ENCODE assay signal across 1 cellular context in the genomic region with DNA sequence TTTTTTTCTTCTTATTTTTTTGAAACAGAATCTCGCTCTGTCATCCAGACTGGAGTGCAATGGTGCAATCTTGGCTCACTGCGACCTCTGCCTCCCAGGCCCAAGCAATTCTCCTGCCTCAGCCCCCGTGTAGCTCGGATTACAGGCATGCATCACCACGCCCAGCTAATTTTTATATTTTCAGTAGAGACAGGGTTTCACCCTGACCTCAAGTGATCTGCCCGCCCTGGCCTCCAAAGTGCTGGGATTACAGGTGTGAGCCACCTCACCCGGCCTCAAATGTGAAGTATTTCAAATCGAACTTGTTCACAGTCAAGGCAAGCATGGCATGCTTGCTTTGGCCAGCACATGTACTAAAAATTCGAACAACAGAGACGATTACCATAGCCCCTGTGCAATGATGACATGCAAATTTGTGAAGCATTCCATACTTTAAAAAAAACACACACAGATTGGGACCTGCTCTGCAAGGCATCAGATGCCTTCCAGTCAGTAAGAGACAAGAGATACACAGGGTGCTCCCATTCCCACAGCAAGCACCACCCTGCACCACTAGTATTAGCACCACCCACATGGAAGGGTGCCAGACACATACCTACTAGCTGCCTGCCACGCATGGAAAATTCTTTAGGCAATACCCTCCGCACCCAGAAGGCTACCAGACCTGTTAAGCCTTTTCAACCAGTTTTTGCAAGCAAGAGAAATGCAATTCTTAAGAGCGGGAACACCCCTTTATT.
TF ChIP-seq lines count a peak whose summit lies in the region.

No MANE protein-coding gene starts in this region.

TF ChIP-seq in HEK293, 187 proteins besides CTCF, POLR2A, EP300 and RAD21 (continued from another document):
- TF ChIP-seq, protein P1, sequence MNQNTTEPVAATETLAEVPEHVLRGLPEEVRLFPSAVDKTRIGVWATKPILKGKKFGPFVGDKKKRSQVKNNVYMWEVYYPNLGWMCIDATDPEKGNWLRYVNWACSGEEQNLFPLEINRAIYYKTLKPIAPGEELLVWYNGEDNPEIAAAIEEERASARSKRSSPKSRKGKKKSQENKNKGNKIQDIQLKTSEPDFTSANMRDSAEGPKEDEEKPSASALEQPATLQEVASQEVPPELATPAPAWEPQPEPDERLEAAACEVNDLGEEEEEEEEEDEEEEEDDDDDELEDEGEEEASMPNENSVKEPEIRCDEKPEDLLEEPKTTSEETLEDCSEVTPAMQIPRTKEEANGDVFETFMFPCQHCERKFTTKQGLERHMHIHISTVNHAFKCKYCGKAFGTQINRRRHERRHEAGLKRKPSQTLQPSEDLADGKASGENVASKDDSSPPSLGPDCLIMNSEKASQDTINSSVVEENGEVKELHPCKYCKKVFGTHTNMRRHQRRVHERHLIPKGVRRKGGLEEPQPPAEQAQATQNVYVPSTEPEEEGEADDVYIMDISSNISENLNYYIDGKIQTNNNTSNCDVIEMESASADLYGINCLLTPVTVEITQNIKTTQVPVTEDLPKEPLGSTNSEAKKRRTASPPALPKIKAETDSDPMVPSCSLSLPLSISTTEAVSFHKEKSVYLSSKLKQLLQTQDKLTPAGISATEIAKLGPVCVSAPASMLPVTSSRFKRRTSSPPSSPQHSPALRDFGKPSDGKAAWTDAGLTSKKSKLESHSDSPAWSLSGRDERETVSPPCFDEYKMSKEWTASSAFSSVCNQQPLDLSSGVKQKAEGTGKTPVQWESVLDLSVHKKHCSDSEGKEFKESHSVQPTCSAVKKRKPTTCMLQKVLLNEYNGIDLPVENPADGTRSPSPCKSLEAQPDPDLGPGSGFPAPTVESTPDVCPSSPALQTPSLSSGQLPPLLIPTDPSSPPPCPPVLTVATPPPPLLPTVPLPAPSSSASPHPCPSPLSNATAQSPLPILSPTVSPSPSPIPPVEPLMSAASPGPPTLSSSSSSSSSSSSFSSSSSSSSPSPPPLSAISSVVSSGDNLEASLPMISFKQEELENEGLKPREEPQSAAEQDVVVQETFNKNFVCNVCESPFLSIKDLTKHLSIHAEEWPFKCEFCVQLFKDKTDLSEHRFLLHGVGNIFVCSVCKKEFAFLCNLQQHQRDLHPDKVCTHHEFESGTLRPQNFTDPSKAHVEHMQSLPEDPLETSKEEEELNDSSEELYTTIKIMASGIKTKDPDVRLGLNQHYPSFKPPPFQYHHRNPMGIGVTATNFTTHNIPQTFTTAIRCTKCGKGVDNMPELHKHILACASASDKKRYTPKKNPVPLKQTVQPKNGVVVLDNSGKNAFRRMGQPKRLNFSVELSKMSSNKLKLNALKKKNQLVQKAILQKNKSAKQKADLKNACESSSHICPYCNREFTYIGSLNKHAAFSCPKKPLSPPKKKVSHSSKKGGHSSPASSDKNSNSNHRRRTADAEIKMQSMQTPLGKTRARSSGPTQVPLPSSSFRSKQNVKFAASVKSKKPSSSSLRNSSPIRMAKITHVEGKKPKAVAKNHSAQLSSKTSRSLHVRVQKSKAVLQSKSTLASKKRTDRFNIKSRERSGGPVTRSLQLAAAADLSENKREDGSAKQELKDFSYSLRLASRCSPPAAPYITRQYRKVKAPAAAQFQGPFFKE (tag by site-specific recombination; IDR thresholded peaks at IDR 0.05; ENCODE audit: borderline replicate concordance), result no peak
- no peak for TF ChIP-seq ZNF138 (tag by site-specific recombination; IDR thresholded peaks at IDR 0.05; ENCODE audit: borderline replicate concordance)
- TF ChIP-seq HOXA7 (CRISPR knock-in tag; IDR thresholded peaks at IDR 0.05; ENCODE audit: borderline replicate concordance), result no peak
- TF ChIP-seq ZNF239 (tag by site-specific recombination; IDR thresholded peaks at IDR 0.05), result no peak
- TF ChIP-seq ZNF585B (tag by site-specific recombination; IDR thresholded peaks at IDR 0.05), result no peak
- TF ChIP-seq, protein P2, sequence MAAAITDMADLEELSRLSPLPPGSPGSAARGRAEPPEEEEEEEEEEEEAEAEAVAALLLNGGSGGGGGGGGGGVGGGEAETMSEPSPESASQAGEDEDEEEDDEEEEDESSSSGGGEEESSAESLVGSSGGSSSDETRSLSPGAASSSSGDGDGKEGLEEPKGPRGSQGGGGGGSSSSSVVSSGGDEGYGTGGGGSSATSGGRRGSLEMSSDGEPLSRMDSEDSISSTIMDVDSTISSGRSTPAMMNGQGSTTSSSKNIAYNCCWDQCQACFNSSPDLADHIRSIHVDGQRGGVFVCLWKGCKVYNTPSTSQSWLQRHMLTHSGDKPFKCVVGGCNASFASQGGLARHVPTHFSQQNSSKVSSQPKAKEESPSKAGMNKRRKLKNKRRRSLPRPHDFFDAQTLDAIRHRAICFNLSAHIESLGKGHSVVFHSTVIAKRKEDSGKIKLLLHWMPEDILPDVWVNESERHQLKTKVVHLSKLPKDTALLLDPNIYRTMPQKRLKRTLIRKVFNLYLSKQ (tag by site-specific recombination; IDR thresholded peaks at IDR 0.05; ENCODE audit: borderline replicate concordance), result no peak
- TF ChIP-seq ZNF473 (tag by site-specific recombination; IDR thresholded peaks at IDR 0.05), result no peak
- no peak for TF ChIP-seq ZNF629 (tag by site-specific recombination; IDR thresholded peaks at IDR 0.05)
- no peak for TF ChIP-seq MZF1 (tag by site-specific recombination; IDR thresholded peaks at IDR 0.05; ENCODE audit: borderline replicate concordance)
- no peak for TF ChIP-seq ZNF133 (tag by site-specific recombination; IDR thresholded peaks at IDR 0.05)
- TF ChIP-seq, protein P3, sequence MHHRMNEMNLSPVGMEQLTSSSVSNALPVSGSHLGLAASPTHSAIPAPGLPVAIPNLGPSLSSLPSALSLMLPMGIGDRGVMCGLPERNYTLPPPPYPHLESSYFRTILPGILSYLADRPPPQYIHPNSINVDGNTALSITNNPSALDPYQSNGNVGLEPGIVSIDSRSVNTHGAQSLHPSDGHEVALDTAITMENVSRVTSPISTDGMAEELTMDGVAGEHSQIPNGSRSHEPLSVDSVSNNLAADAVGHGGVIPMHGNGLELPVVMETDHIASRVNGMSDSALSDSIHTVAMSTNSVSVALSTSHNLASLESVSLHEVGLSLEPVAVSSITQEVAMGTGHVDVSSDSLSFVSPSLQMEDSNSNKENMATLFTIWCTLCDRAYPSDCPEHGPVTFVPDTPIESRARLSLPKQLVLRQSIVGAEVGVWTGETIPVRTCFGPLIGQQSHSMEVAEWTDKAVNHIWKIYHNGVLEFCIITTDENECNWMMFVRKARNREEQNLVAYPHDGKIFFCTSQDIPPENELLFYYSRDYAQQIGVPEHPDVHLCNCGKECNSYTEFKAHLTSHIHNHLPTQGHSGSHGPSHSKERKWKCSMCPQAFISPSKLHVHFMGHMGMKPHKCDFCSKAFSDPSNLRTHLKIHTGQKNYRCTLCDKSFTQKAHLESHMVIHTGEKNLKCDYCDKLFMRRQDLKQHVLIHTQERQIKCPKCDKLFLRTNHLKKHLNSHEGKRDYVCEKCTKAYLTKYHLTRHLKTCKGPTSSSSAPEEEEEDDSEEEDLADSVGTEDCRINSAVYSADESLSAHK (tag by site-specific recombination; IDR thresholded peaks at IDR 0.05), result 0 out of 2 replicates have a peak, but pooled peaks have one; percentile 6
- TF ChIP-seq KLF9 (tag by site-specific recombination; IDR thresholded peaks at IDR 0.05; ENCODE audit: low read depth), result peak; percentile 66; the same call in 1 of the 2 replicates
- no peak for TF ChIP-seq ZNF530 (tag by site-specific recombination; IDR thresholded peaks at IDR 0.05; ENCODE audit: low read depth)
- no peak for TF ChIP-seq ZNF76 (tag by site-specific recombination; IDR thresholded peaks at IDR 0.05; ENCODE audit: borderline replicate concordance, low read depth)
- TF ChIP-seq, protein P4, sequence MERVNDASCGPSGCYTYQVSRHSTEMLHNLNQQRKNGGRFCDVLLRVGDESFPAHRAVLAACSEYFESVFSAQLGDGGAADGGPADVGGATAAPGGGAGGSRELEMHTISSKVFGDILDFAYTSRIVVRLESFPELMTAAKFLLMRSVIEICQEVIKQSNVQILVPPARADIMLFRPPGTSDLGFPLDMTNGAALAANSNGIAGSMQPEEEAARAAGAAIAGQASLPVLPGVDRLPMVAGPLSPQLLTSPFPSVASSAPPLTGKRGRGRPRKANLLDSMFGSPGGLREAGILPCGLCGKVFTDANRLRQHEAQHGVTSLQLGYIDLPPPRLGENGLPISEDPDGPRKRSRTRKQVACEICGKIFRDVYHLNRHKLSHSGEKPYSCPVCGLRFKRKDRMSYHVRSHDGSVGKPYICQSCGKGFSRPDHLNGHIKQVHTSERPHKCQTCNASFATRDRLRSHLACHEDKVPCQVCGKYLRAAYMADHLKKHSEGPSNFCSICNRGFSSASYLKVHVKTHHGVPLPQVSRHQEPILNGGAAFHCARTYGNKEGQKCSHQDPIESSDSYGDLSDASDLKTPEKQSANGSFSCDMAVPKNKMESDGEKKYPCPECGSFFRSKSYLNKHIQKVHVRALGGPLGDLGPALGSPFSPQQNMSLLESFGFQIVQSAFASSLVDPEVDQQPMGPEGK (tag by site-specific recombination; IDR thresholded peaks at IDR 0.05), result peak; percentile 75
- TF ChIP-seq ZNF549 (tag by site-specific recombination; IDR thresholded peaks at IDR 0.05), result no peak
- no peak for TF ChIP-seq ZNF610 (tag by site-specific recombination; IDR thresholded peaks at IDR 0.05; ENCODE audit: borderline replicate concordance)
- TF ChIP-seq OSR2 (tag by site-specific recombination; IDR thresholded peaks at IDR 0.05), result no peak
- TF ChIP-seq, protein P5, sequence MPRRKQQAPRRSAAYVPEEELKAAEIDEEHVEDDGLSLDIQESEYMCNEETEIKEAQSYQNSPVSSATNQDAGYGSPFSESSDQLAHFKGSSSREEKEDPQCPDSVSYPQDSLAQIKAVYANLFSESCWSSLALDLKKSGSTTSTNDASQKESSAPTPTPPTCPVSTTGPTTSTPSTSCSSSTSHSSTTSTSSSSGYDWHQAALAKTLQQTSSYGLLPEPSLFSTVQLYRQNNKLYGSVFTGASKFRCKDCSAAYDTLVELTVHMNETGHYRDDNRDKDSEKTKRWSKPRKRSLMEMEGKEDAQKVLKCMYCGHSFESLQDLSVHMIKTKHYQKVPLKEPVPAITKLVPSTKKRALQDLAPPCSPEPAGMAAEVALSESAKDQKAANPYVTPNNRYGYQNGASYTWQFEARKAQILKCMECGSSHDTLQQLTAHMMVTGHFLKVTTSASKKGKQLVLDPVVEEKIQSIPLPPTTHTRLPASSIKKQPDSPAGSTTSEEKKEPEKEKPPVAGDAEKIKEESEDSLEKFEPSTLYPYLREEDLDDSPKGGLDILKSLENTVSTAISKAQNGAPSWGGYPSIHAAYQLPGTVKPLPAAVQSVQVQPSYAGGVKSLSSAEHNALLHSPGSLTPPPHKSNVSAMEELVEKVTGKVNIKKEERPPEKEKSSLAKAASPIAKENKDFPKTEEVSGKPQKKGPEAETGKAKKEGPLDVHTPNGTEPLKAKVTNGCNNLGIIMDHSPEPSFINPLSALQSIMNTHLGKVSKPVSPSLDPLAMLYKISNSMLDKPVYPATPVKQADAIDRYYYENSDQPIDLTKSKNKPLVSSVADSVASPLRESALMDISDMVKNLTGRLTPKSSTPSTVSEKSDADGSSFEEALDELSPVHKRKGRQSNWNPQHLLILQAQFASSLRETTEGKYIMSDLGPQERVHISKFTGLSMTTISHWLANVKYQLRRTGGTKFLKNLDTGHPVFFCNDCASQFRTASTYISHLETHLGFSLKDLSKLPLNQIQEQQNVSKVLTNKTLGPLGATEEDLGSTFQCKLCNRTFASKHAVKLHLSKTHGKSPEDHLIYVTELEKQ (tag by site-specific recombination; IDR thresholded peaks at IDR 0.05; ENCODE audit: borderline replicate concordance), result no peak
- no peak for TF ChIP-seq ZBTB8A (tag by site-specific recombination; IDR thresholded peaks at IDR 0.05)
- TF ChIP-seq ZNF37A (tag by site-specific recombination; IDR thresholded peaks at IDR 0.05), result no peak
- no peak for TF ChIP-seq ZNF311 (tag by site-specific recombination; IDR thresholded peaks at IDR 0.05; ENCODE audit: borderline replicate concordance)
- peak; percentile 19; the same call in 1 of the 2 replicates for TF ChIP-seq ZXDB (tag by site-specific recombination; IDR thresholded peaks at IDR 0.05)
- no peak for TF ChIP-seq ZNF843 (tag by site-specific recombination; IDR thresholded peaks at IDR 0.05)
- no peak for TF ChIP-seq ZNF501 (tag by site-specific recombination; IDR thresholded peaks at IDR 0.05)
- TF ChIP-seq ZNF157 (tag by site-specific recombination; IDR thresholded peaks at IDR 0.05), result no peak
- TF ChIP-seq REPIN1 (tag by site-specific recombination; IDR thresholded peaks at IDR 0.05; ENCODE audit: low read depth), result no peak
- no peak for TF ChIP-seq ZNF837 (tag by site-specific recombination; IDR thresholded peaks at IDR 0.05)
- 0 out of 2 replicates have a peak, but pooled peaks have one; percentile 7 for TF ChIP-seq IKZF3 (tag by site-specific recombination; IDR thresholded peaks at IDR 0.05)
- TF ChIP-seq, protein P6, sequence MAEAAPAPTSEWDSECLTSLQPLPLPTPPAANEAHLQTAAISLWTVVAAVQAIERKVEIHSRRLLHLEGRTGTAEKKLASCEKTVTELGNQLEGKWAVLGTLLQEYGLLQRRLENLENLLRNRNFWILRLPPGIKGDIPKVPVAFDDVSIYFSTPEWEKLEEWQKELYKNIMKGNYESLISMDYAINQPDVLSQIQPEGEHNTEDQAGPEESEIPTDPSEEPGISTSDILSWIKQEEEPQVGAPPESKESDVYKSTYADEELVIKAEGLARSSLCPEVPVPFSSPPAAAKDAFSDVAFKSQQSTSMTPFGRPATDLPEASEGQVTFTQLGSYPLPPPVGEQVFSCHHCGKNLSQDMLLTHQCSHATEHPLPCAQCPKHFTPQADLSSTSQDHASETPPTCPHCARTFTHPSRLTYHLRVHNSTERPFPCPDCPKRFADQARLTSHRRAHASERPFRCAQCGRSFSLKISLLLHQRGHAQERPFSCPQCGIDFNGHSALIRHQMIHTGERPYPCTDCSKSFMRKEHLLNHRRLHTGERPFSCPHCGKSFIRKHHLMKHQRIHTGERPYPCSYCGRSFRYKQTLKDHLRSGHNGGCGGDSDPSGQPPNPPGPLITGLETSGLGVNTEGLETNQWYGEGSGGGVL (tag by site-specific recombination; IDR thresholded peaks at IDR 0.05), result no peak
- peak; percentile 28; the same call in 1 of the 2 replicates for TF ChIP-seq ZEB2 (tag by site-specific recombination; IDR thresholded peaks at IDR 0.05)
- TF ChIP-seq ZSCAN23 (tag by site-specific recombination; IDR thresholded peaks at IDR 0.05), result no peak
